ENCODE assay signal across 14 cellular contexts in genomic region chrX:154247377-154248045, GRCh38. TPM values are rescaled to one million over a fixed set of nuclear protein-coding genes. Genes with fewer than 3 reads are reported as not detected.
DNase-seq lines count a peak whose midpoint lies in the region; ATAC-seq and TF ChIP-seq lines count a peak whose summit lies in the region.
"Not testable (repeated sequence)": the region's sequence is repeated elsewhere in the genome, so short reads cannot be mapped to it uniquely, and the experiment has no call there.
"Had no signal": no experiment of that assay in that cellular context is flagged by ENCODE, and none has a peak within 500 bp of the region (broad histone marks: within the 10 kb centered on the region; RNA-seq: fewer than 3 reads in every experiment).

No MANE protein-coding gene starts in this region.

- not testable (repeated sequence) for H3K4me1 Mint-ChIP-seq in activated B cell treated with CpG ODN at 0.5 μM for 24 hours, immature natural killer cell

- no CpG with 5 or more reads among the region's 17 CpGs for WGBS in body of pancreas, 2 donors

- not testable (repeated sequence) for H3K27me3 Mint-ChIP-seq in activated B cell treated with CpG ODN at 0.5 μM for 24 hours; immature natural killer cell (ENCODE audit: low read depth in 3 of 3)

- not testable (repeated sequence) for H3K36me3 Mint-ChIP-seq in activated B cell treated with CpG ODN at 0.5 μM for 24 hours (ENCODE audit: low read depth); immature natural killer cell

- TF ChIP-seq POLR2A in body of pancreas (IDR thresholded peaks at IDR 0.05), result not testable (repeated sequence)

- TF ChIP-seq CTCF in activated B cell treated with CpG ODN at 0.5 μM for 24 hours (IDR thresholded peaks at IDR 0.05); body of pancreas (IDR thresholded peaks at IDR 0.05): not testable (repeated sequence)

- intact Hi-C loops in activated B cell treated with CpG ODN at 0.5 μM for 24 hours (cut with micrococcal nuclease); body of pancreas (cut with DNase I); sciatic nerve (cut with DNase I): not testable (repeated sequence)

- H3K27ac Mint-ChIP-seq in activated B cell treated with CpG ODN at 0.5 μM for 24 hours, result not testable (repeated sequence)
- peak overlapping the region in 2 of 6 donors; percentile 45 to 57 for H3K27ac Mint-ChIP-seq in immature natural killer cell

- not testable (repeated sequence) for H3K36me3 ChIP-seq in body of pancreas (replicated peaks in 1 of 2; ENCODE audit: insufficient read depth in 1 of 2, low read depth in 2 of 2)

- H3K4me3 ChIP-seq in body of pancreas, result not testable (repeated sequence)

- H3K27ac ChIP-seq in body of pancreas, result not testable (repeated sequence)

- H3K9me3 Mint-ChIP-seq in activated B cell treated with CpG ODN at 0.5 μM for 24 hours, immature natural killer cell: not testable (repeated sequence)

- ATAC-seq in GM18498 (IDR thresholded peaks at IDR 0.05; ENCODE audit: unreplicated experiment), result peak; percentile 80
- peak; percentile 84 for ATAC-seq in GM19467 (IDR thresholded peaks at IDR 0.05; ENCODE audit: unreplicated experiment)
- peak; percentile 70 for ATAC-seq in HG02852 (IDR thresholded peaks at IDR 0.05; ENCODE audit: unreplicated experiment)
- ATAC-seq in HG03439 (IDR thresholded peaks at IDR 0.05; ENCODE audit: unreplicated experiment), result peak; percentile 67
- peak; percentile 93 for ATAC-seq in activated B cell treated with CpG ODN at 0.5 μM for 24 hours (ENCODE audit: low read depth)
- peak; percentile 38 for ATAC-seq in body of pancreas
- peak; percentile 91 for ATAC-seq in sciatic nerve

- CTCF ChIA-PET in activated B cell treated with CpG ODN at 0.5 μM for 24 hours (lab: Charles Lee), result not testable (repeated sequence)

- POLR2A ChIA-PET in activated B cell treated with CpG ODN at 0.5 μM for 24 hours (lab: Charles Lee), result not testable (repeated sequence)

- not testable (repeated sequence) for H3K4me1 ChIP-seq in body of pancreas

- not testable (repeated sequence) for H3K4me3 Mint-ChIP-seq in activated B cell treated with CpG ODN at 0.5 μM for 24 hours, immature natural killer cell

- DNase-seq in activated B cell treated with CpG ODN at 0.5 μM for 24 hours; body of pancreas; sciatic nerve (ENCODE audit: low spot score): not testable (repeated sequence)
- DNase-seq in immature natural killer cell, result peak; percentile 61 to 76 (median 69)

- not testable (repeated sequence) for H3K9me3 ChIP-seq in body of pancreas

- not testable (repeated sequence) for H3K27me3 ChIP-seq in body of pancreas

RNA-seq across cellular contexts. Expression of gene OPN1MW3, which starts 9.9 kb away (rescaled TPM):
- total RNA-seq in activated B cell treated with CpG ODN at 0.5 μM for 24 hours (not detected in 2 replicates), body of pancreas (not detected), sciatic nerve (not detected)
- polyA plus RNA-seq in immature natural killer cell, result under 1 TPM in 2 of 3 donors, not detected in 1; 0.16 to 0.19 TPM
- total RNA-seq: activated T-helper 2 cell treated with anti-CD3 and anti-CD28 coated beads, Interferon-gamma antibody, Interleukin-2, Interleukin-4, amounts not matched to agents 10 μg/mL and 5 μg/mL and 100 μg/mL, durations not matched to agents 14 hours and 24 hours and 36 hours; H1; liver; M059J; T-helper 1 cell treated with Interleukin-12 subunit alpha and Interleukin-12 subunit beta and Interleukin-4 antibody, amounts not matched to agents 30 ng/mL and 1 ng/mL, for 36 hours had no signal
- polyA plus RNA-seq: adipose tissue, H1, liver had no signal

RNA-seq across cellular contexts. Expression of gene OPN1MW2, which starts 28.0 kb away (rescaled TPM):
- total RNA-seq in activated B cell treated with CpG ODN at 0.5 μM for 24 hours (not detected in 2 replicates), body of pancreas (not detected), sciatic nerve (not detected)
- polyA plus RNA-seq in immature natural killer cell, result not detected
- total RNA-seq: activated T-helper 2 cell treated with anti-CD3 and anti-CD28 coated beads, Interferon-gamma antibody, Interleukin-2, Interleukin-4, amounts not matched to agents 10 μg/mL and 5 μg/mL and 100 μg/mL, durations not matched to agents 14 hours and 24 hours and 36 hours; H1; liver; M059J; T-helper 1 cell treated with Interleukin-12 subunit alpha and Interleukin-12 subunit beta and Interleukin-4 antibody, amounts not matched to agents 30 ng/mL and 1 ng/mL, for 36 hours had no signal
- polyA plus RNA-seq: adipose tissue, H1, liver had no signal

RNA-seq across cellular contexts. Expression of gene TEX28, which starts 47.4 kb away (rescaled TPM):
- total RNA-seq in activated B cell treated with CpG ODN at 0.5 μM for 24 hours, result not detected in 2 replicates
- not detected for total RNA-seq in body of pancreas
- under 1 TPM in 1 of 3 donors, not detected in 2; 0.46 TPM for polyA plus RNA-seq in immature natural killer cell
- not detected for total RNA-seq in sciatic nerve
- total RNA-seq: activated T-helper 2 cell treated with anti-CD3 and anti-CD28 coated beads, Interferon-gamma antibody, Interleukin-2, Interleukin-4, amounts not matched to agents 10 μg/mL and 5 μg/mL and 100 μg/mL, durations not matched to agents 14 hours and 24 hours and 36 hours; H1; liver; M059J; T-helper 1 cell treated with Interleukin-12 subunit alpha and Interleukin-12 subunit beta and Interleukin-4 antibody, amounts not matched to agents 30 ng/mL and 1 ng/mL, for 36 hours had no signal
- polyA plus RNA-seq: adipose tissue, H1, liver had no signal

RNA-seq across cellular contexts. Expression of gene TKTL1, which starts 48.1 kb away (rescaled TPM):
- total RNA-seq in activated B cell treated with CpG ODN at 0.5 μM for 24 hours, result not detected in 2 replicates
- not detected for total RNA-seq in body of pancreas
- 100 to 1,000 TPM in 1 of 3 donors, 10 to 100 TPM in 2; 58.7 to 282 (median 69.8) TPM for polyA plus RNA-seq in immature natural killer cell
- 0.18 TPM for total RNA-seq in sciatic nerve
- total RNA-seq: H1 had no signal
- polyA plus RNA-seq: liver had no signal

Comparison
In these comparisons a context has a peak if more than half of its experiments do, and no peak if none do; other contexts are left out.
1. ATAC-seq: peak in every context shown above with its lines; median percentile 93 in activated B cell treated with CpG ODN at 0.5 μM for 24 hours; 91 in sciatic nerve; 84 in GM19467; 80 in GM18498; 70 in HG02852; 67 in HG03439; 38 in body of pancreas.